Comparison of ENCODE assay signal across 15 cellular contexts in genomic region chr18:74734013-74734444, GRCh38.
"Had no signal": no experiment of that assay in that cellular context is flagged by ENCODE, and none has a peak within 500 bp of the region (broad histone marks: within the 10 kb centered on the region; RNA-seq: fewer than 3 reads in every experiment).

No MANE protein-coding gene starts in this region.

- H3K27me3 Mint-ChIP-seq: activated naive CD4-positive, alpha-beta T cell treated with anti-CD3 and anti-CD28 coated beads, Interleukin-2, amount 10 ng/mL, durations not matched to agents 7 days and 5 days; naive B cell had no signal

- H3K27ac Mint-ChIP-seq: activated naive CD4-positive, alpha-beta T cell treated with anti-CD3 and anti-CD28 coated beads, Interleukin-2, amount 10 ng/mL, durations not matched to agents 7 days and 5 days; T-helper 1 cell treated with Interleukin-12 subunit alpha and Interleukin-12 subunit beta and Interleukin-4 antibody, amounts not matched to agents 30 μg/mL and 1 μg/mL, for 36 hours had no signal

- H3K9me3 Mint-ChIP-seq: activated naive CD4-positive, alpha-beta T cell treated with anti-CD3 and anti-CD28 coated beads, Interleukin-2, amount 10 ng/mL, durations not matched to agents 7 days and 5 days; naive B cell; T-helper 1 cell treated with Interleukin-12 subunit alpha and Interleukin-12 subunit beta and Interleukin-4 antibody, amounts not matched to agents 30 μg/mL and 1 μg/mL, for 36 hours had no signal

- H3K27ac ChIP-seq: adrenal gland, cardiac muscle cell, esophagus squamous epithelium, right atrium auricular region, suprapubic skin, WERI-Rb-1 had no signal

- H3K36me3 ChIP-seq: adrenal gland, cardiac muscle cell, esophagus squamous epithelium, right atrium auricular region, suprapubic skin, WERI-Rb-1 had no signal

- H3K9me3 ChIP-seq: adrenal gland, esophagus squamous epithelium, right atrium auricular region, suprapubic skin had no signal

- H3K4me3 ChIP-seq: adrenal gland, cardiac muscle cell, esophagus squamous epithelium, right atrium auricular region, suprapubic skin had no signal

- H3K4me3 Mint-ChIP-seq: activated naive CD4-positive, alpha-beta T cell treated with anti-CD3 and anti-CD28 coated beads, Interleukin-2, amount 10 ng/mL, durations not matched to agents 7 days and 5 days; naive B cell; T-helper 1 cell treated with Interleukin-12 subunit alpha and Interleukin-12 subunit beta and Interleukin-4 antibody, amounts not matched to agents 30 μg/mL and 1 μg/mL, for 36 hours had no signal

- H3K27me3 ChIP-seq: adrenal gland, cardiac muscle cell, esophagus squamous epithelium, right atrium auricular region, suprapubic skin had no signal

- H3K4me1 Mint-ChIP-seq: activated naive CD4-positive, alpha-beta T cell treated with anti-CD3 and anti-CD28 coated beads, Interleukin-2, amount 10 ng/mL, durations not matched to agents 7 days and 5 days had no signal

- DNase-seq: activated CD4-positive, alpha-beta T cell treated with anti-CD3 and anti-CD28 coated beads, Interleukin-2, amount 50 U/mL, for 48 hours; activated naive CD4-positive, alpha-beta T cell treated with anti-CD3 and anti-CD28 coated beads, Interleukin-2, amount 10 ng/mL, durations not matched to agents 7 days and 5 days; adrenal gland; esophagus squamous epithelium; glutamatergic neuron; naive B cell; posterior cingulate gyrus; stimulated activated CD4-positive, alpha-beta T cell treated with anti-CD3 and anti-CD28 coated beads, Interleukin-4, amount 100 ng/mL, for 4 hours; stimulated activated naive CD8-positive, alpha-beta T cell treated with anti-CD3 and anti-CD28 coated beads, Interleukin-15, Interleukin-2, amounts not matched to agents 100 U/mL and 50 U/mL, for 24 hours; trophoblast cell; WERI-Rb-1 had no signal

- ATAC-seq: stimulated activated naive CD8-positive, alpha-beta T cell treated with anti-CD3 and anti-CD28 coated beads, Interleukin-15, Interleukin-2, amounts not matched to agents 100 U/mL and 50 U/mL, for 24 hours had no signal

- H3K36me3 Mint-ChIP-seq: activated naive CD4-positive, alpha-beta T cell treated with anti-CD3 and anti-CD28 coated beads, Interleukin-2, amount 10 ng/mL, durations not matched to agents 7 days and 5 days had no signal

- H3K4me1 ChIP-seq: adrenal gland, esophagus squamous epithelium, right atrium auricular region, suprapubic skin had no signal
